In genomic region chr1:1272341-1273151, GRCh38 we compare ENCODE assay signal across 8 cellular contexts. TPM values are rescaled to one million over a fixed set of nuclear protein-coding genes. Genes with fewer than 3 reads are reported as not detected.
DNase-seq lines count a peak whose midpoint lies in the region; ATAC-seq, FAIRE-seq and TF ChIP-seq lines count a peak whose summit lies in the region.

No MANE protein-coding gene starts in this region.

- peak in 1 of 3 donors; percentile 39 for DNase-seq in CD4-positive, CD25-positive, alpha-beta regulatory T cell
- no peak for DNase-seq in activated naive CD8-positive, alpha-beta T cell treated with anti-CD3 and anti-CD28 coated beads, Interleukin-2, amount 50 U/mL, for 24 hours
- no peak for DNase-seq in HepG2 (ENCODE audit: low spot score)
- no peak for DNase-seq in type B pancreatic cell (ENCODE audit: extremely low spot score, unreplicated experiment)
- DNase-seq in hippocampal formation (lab: John Stamatoyannopoulos, UW) = no peak
- no peak for DNase-seq in AG20443 (ENCODE audit: low spot score)
- no peak for DNase-seq in D341Med (ENCODE audit: low spot score)

- peaks cover 3% of the 10 kb centered on the region for H3K36me3 ChIP-seq in CD4-positive, CD25-positive, alpha-beta regulatory T cell (ENCODE audit: control insufficient read depth, insufficient read depth, low read length)
- H3K36me3 ChIP-seq in HUES6 (ENCODE audit: control insufficient read depth, insufficient read depth, low read length) (peaks cover 26% of the 10 kb centered on the region), HepG2 (replicated peaks in 1 of 2; ENCODE audit: control insufficient read depth in 1 of 2, insufficient read depth in 2 of 2, low read length in 2 of 2) (peaks cover 5 to 16% of the 10 kb centered on the region in 2 experiments; a peak in 2 of 5 replicates)

- peak overlapping the region; percentile 63 for H3K27ac ChIP-seq in CD4-positive, CD25-positive, alpha-beta regulatory T cell (ENCODE audit: insufficient read depth, low read length, poor library complexity, severe bottlenecking)
- peak overlapping the region; percentile 57; the same call in 1 of the 2 replicates for H3K27ac ChIP-seq in HUES6 (ENCODE audit: low read depth, low read length)
- peak overlapping the region; percentile 64 for H3K27ac ChIP-seq in HepG2 (ENCODE audit: extremely low read length, insufficient read depth, low read length)

- in situ Hi-C loops in HepG2 (cut with HindIII; ENCODE audit: extremely low pct_ligation_motif_present, low pct_unique_long_range_greater_than_20kb) = no loop called here

- TF ChIP-seq EP300 in HepG2 (IDR thresholded peaks at IDR 0.05; ENCODE audit: low read depth in 2 of 2, low read length in 2 of 2) = no peak
- no peak for TF ChIP-seq EP300 in HepG2 (CRISPR knock-in tag; IDR thresholded peaks at IDR 0.05; ENCODE audit: borderline replicate concordance)

- CTCF ChIA-PET in HepG2 (lab: Yijun Ruan, JAX; ENCODE audit: low intra/inter-chr PET ratio, low total read pairs) = no interaction called here

- H3K27ac Mint-ChIP-seq in CD4-positive, CD25-positive, alpha-beta regulatory T cell = peak overlapping the region; percentile 9 to 93 (median 84)
- H3K27ac Mint-ChIP-seq in activated naive CD8-positive, alpha-beta T cell treated with anti-CD3 and anti-CD28 coated beads, Interleukin-2, amount 50 U/mL, for 24 hours = peak overlapping the region; percentile 84
- H3K27ac Mint-ChIP-seq in type B pancreatic cell = peak overlapping the region; percentile 84

- no peak for FAIRE-seq in HepG2 (lab: Jason Lieb, UNC)

- H2AFZ ChIP-seq in HepG2 (ENCODE audit: low read length) = no peak overlapping the region

- peaks cover 10% of the 10 kb centered on the region for H3K36me3 Mint-ChIP-seq in CD4-positive, CD25-positive, alpha-beta regulatory T cell
- H3K36me3 Mint-ChIP-seq in activated naive CD8-positive, alpha-beta T cell treated with anti-CD3 and anti-CD28 coated beads, Interleukin-2, amount 50 U/mL, for 24 hours (ENCODE audit: low read depth) = peaks cover 17% of the 10 kb centered on the region
- H3K36me3 Mint-ChIP-seq in type B pancreatic cell = peaks cover 5% of the 10 kb centered on the region

- peak overlapping the region; percentile 88 to 94 (median 93) for H3K4me3 Mint-ChIP-seq in CD4-positive, CD25-positive, alpha-beta regulatory T cell
- peak overlapping the region; percentile 86 for H3K4me3 Mint-ChIP-seq in activated naive CD8-positive, alpha-beta T cell treated with anti-CD3 and anti-CD28 coated beads, Interleukin-2, amount 50 U/mL, for 24 hours
- peak overlapping the region; percentile 90 for H3K4me3 Mint-ChIP-seq in type B pancreatic cell

- no peak for TF ChIP-seq RAD21 in HepG2 (CRISPR knock-in tag; IDR thresholded peaks at IDR 0.05)

- H3K9ac ChIP-seq in HUES6 (ENCODE audit: low read length) (peak overlapping the region; percentile 96), HepG2 (ENCODE audit: insufficient read depth, low read depth, low read length) (peak overlapping the region; percentile 94)

- peaks cover 21% of the 10 kb centered on the region; the same call in 1 of the 2 replicates for H4K20me1 ChIP-seq in HepG2 (ENCODE audit: insufficient read depth, low read length)

- H3K4me1 ChIP-seq in CD4-positive, CD25-positive, alpha-beta regulatory T cell (ENCODE audit: control insufficient read depth, insufficient read depth, low read length, poor library complexity, severe bottlenecking) = peaks cover 43% of the 10 kb centered on the region
- H3K4me1 ChIP-seq in HUES6 (ENCODE audit: control insufficient read depth, insufficient read depth, low read length) = peaks cover 18% of the 10 kb centered on the region
- peaks cover 46% of the 10 kb centered on the region for H3K4me1 ChIP-seq in HepG2 (ENCODE audit: insufficient read depth, low read length)

- ATAC-seq in CD4-positive, CD25-positive, alpha-beta regulatory T cell (ENCODE audit: low read depth in 2 of 2) = no peak
- no peak for ATAC-seq in activated naive CD8-positive, alpha-beta T cell treated with anti-CD3 and anti-CD28 coated beads, Interleukin-2, amount 50 U/mL, for 24 hours
- ATAC-seq in HepG2 = no peak

- BruUV-seq in HepG2 (replicated peaks; lab: Mats Ljungman, UMichigan) = TSS peak; percentile 53

- H3K4me1 Mint-ChIP-seq in CD4-positive, CD25-positive, alpha-beta regulatory T cell = peaks cover 0 to 54% (median 24%) of the 10 kb centered on the region in 4 donors
- H3K4me1 Mint-ChIP-seq in activated naive CD8-positive, alpha-beta T cell treated with anti-CD3 and anti-CD28 coated beads, Interleukin-2, amount 50 U/mL, for 24 hours = peaks cover 40% of the 10 kb centered on the region
- H3K4me1 Mint-ChIP-seq in type B pancreatic cell (ENCODE audit: unreplicated experiment) = peaks cover 26% of the 10 kb centered on the region

- WGBS in HepG2 (ENCODE audit: low lambda C conversion rate) = 14% methylated on average over 32 of the region's 37 CpGs

- TF ChIP-seq CTCF in HepG2 (CRISPR knock-in tag; IDR thresholded peaks at IDR 0.05) (no peak), type B pancreatic cell (conservative IDR thresholded peaks at IDR 0.05) (no peak)

- H3K27me3 Mint-ChIP-seq in CD4-positive, CD25-positive, alpha-beta regulatory T cell = no peaks in the 10 kb centered on the region
- H3K27me3 Mint-ChIP-seq in activated naive CD8-positive, alpha-beta T cell treated with anti-CD3 and anti-CD28 coated beads, Interleukin-2, amount 50 U/mL, for 24 hours = no peaks in the 10 kb centered on the region
- no peaks in the 10 kb centered on the region for H3K27me3 Mint-ChIP-seq in type B pancreatic cell

- H3K4me3 ChIP-seq in CD4-positive, CD25-positive, alpha-beta regulatory T cell (ENCODE audit: low read depth, low read length) = peak overlapping the region; percentile 53
- H3K4me3 ChIP-seq in HUES6 (ENCODE audit: low read depth, low read length) (peak overlapping the region; percentile 98), HepG2 (replicated peaks in 1 of 3; ENCODE audit: insufficient read depth in 1 of 3, low read depth in 2 of 3, low read length in 3 of 3) (peak overlapping the region; percentile 76 to 89 (median 82))

- no peaks in the 10 kb centered on the region for H3K27me3 ChIP-seq in CD4-positive, CD25-positive, alpha-beta regulatory T cell (ENCODE audit: control insufficient read depth, insufficient read depth, low read length)
- H3K27me3 ChIP-seq in HUES6 (ENCODE audit: control insufficient read depth, insufficient read depth, low read length) (peaks cover 7% of the 10 kb centered on the region), HepG2 (ENCODE audit: control insufficient read depth in 1 of 2, insufficient read depth in 2 of 2, low read length in 2 of 2) (no peaks in the 10 kb centered on the region; a peak in 1 of 5 replicates)

- no peak for TF ChIP-seq POLR2A in HepG2 (IDR thresholded peaks at IDR 0.05; ENCODE audit: insufficient read depth in 1 of 2, low read depth in 2 of 2, low read length in 2 of 2)

- H3K79me2 ChIP-seq in HepG2 (ENCODE audit: insufficient read depth, low read length) = peaks cover 42% of the 10 kb centered on the region

- peak overlapping the region; percentile 94 for H3K4me2 ChIP-seq in HepG2 (ENCODE audit: low read depth, low read length)

- no peaks in the 10 kb centered on the region for H3K9me3 ChIP-seq in CD4-positive, CD25-positive, alpha-beta regulatory T cell (ENCODE audit: control insufficient read depth in 2 of 2, low read length in 2 of 2)
- H3K9me3 ChIP-seq in HUES6 (ENCODE audit: control insufficient read depth, insufficient read depth, low read depth, low read length) (no peaks in the 10 kb centered on the region), HepG2 (ENCODE audit: low read length) (no peaks in the 10 kb centered on the region)

- H3K9me3 Mint-ChIP-seq in CD4-positive, CD25-positive, alpha-beta regulatory T cell = no peaks in the 10 kb centered on the region
- H3K9me3 Mint-ChIP-seq in activated naive CD8-positive, alpha-beta T cell treated with anti-CD3 and anti-CD28 coated beads, Interleukin-2, amount 50 U/mL, for 24 hours = no peaks in the 10 kb centered on the region
- no peaks in the 10 kb centered on the region for H3K9me3 Mint-ChIP-seq in type B pancreatic cell

- intact Hi-C loops in HepG2 (cut with micrococcal nuclease; ENCODE audit: unreplicated experiment) = no loop called here

- POLR2A ChIA-PET in HepG2 (lab: Yijun Ruan, JAX) = interaction anchor here (1.1 to 2.1 kb wide), 5 partner anchors 9 to 235 kb away, joined by 3 to 11 read pairs (median 5); no protein-coding TSS in a partner anchor

RNA-seq across cellular contexts. Expression of gene UBE2J2, which starts 1.1 kb away (rescaled TPM):
- total RNA-seq in CD4-positive, CD25-positive, alpha-beta regulatory T cell = 56.4 TPM
- 10 to 100 TPM; 72.9 to 97.5 (median 85.4) TPM for polyA plus RNA-seq in CD4-positive, CD25-positive, alpha-beta regulatory T cell
- total RNA-seq in HepG2 (2016; rRNA removed; fragmentation: Illumina TruSeq; extraction: Trizol) (22.1 and 29.4 TPM in 2 replicates), type B pancreatic cell (ENCODE audit: low replicate concordance) (56.5 and 73.8 TPM in 2 replicates)
- total RNA-seq in HepG2 (2016; cell fraction: cytosol; rRNA removed; fragmentation: Illumina TruSeq; extraction: Trizol; ENCODE audit: low read depth) = 19.3 and 24.9 TPM in 2 replicates
- total RNA-seq in HepG2 (2016; cell fraction: insoluble cytoplasmic fraction; rRNA removed; fragmentation: Illumina TruSeq; extraction: Trizol) = 21.8 and 31.9 TPM in 2 replicates
- total RNA-seq in HepG2 (2016; cell fraction: membrane; rRNA removed; fragmentation: Illumina TruSeq; extraction: Trizol) = 32.2 and 38.5 TPM in 2 replicates
- total RNA-seq in HepG2 (2016; cell fraction: nucleus; rRNA removed; fragmentation: Illumina TruSeq; extraction: Trizol) = 23.9 and 27.0 TPM in 2 replicates
- polyA plus RNA-seq in HepG2 (2011; rRNA removed) = 25.4 and 28.8 TPM in 2 replicates
- 25.8 and 32.1 TPM in 2 replicates for polyA plus RNA-seq in HepG2 (2011; cell fraction: cytosol; rRNA removed)
- 48.5 and 56.3 TPM in 2 replicates for polyA plus RNA-seq in HepG2 (2011; cell fraction: nucleus; rRNA removed)
- polyA plus RNA-seq in HepG2 (2012) = 31.0 and 32.3 TPM in 2 replicates
- polyA plus RNA-seq in HepG2 (2016; cell fraction: cytosol; fragmentation: Illumina TruSeq; extraction: Trizol; ENCODE audit: low read depth) = 26.4 and 36.1 TPM in 2 replicates
- polyA plus RNA-seq in HepG2 (2016; cell fraction: insoluble cytoplasmic fraction; fragmentation: Illumina TruSeq; extraction: Trizol; ENCODE audit: low read depth) = 38.0 and 48.6 TPM in 2 replicates
- 40.9 and 46.8 TPM in 2 replicates for polyA plus RNA-seq in HepG2 (2016; cell fraction: membrane; fragmentation: Illumina TruSeq; extraction: Trizol; ENCODE audit: low read depth)
- 70.6 and 77.2 TPM in 2 replicates for polyA plus RNA-seq in HepG2 (2016; cell fraction: nucleus; fragmentation: Illumina TruSeq; extraction: Trizol; ENCODE audit: insufficient read depth, low read depth)
- 19.8 and 25.0 TPM in 2 replicates for polyA minus RNA-seq in HepG2 (2011; rRNA and poly(A)+ RNA removed; ENCODE audit: low replicate concordance)
- 15.5 and 16.0 TPM in 2 replicates for polyA minus RNA-seq in HepG2 (2011; cell fraction: cytosol; rRNA and poly(A)+ RNA removed)
- 18.6 and 26.4 TPM in 2 replicates for polyA minus RNA-seq in HepG2 (2011; cell fraction: nucleus; rRNA and poly(A)+ RNA removed)

RNA-seq across cellular contexts. Expression of gene SCNN1D, which starts 7.7 kb away (rescaled TPM):
- 4.0 TPM for total RNA-seq in CD4-positive, CD25-positive, alpha-beta regulatory T cell
- not detected for polyA plus RNA-seq in CD4-positive, CD25-positive, alpha-beta regulatory T cell
- total RNA-seq in HepG2 (2016; rRNA removed; fragmentation: Illumina TruSeq; extraction: Trizol) (0.93 and 2.6 TPM in 2 replicates), type B pancreatic cell (ENCODE audit: low replicate concordance) (2.7 and 13.5 TPM in 2 replicates)
- 1.3 and 1.5 TPM in 2 replicates for total RNA-seq in HepG2 (2016; cell fraction: cytosol; rRNA removed; fragmentation: Illumina TruSeq; extraction: Trizol; ENCODE audit: low read depth)
- 0.73 and 3.1 TPM in 2 replicates for total RNA-seq in HepG2 (2016; cell fraction: insoluble cytoplasmic fraction; rRNA removed; fragmentation: Illumina TruSeq; extraction: Trizol)
- total RNA-seq in HepG2 (2016; cell fraction: membrane; rRNA removed; fragmentation: Illumina TruSeq; extraction: Trizol) = 1.5 and 1.9 TPM in 2 replicates
- total RNA-seq in HepG2 (2016; cell fraction: nucleus; rRNA removed; fragmentation: Illumina TruSeq; extraction: Trizol) = 3.1 and 3.8 TPM in 2 replicates
- 2.3 and 4.7 TPM in 2 replicates for polyA plus RNA-seq in HepG2 (2011; rRNA removed)
- 0.92 and 1.7 TPM in 2 replicates for polyA plus RNA-seq in HepG2 (2011; cell fraction: cytosol; rRNA removed)
- 68.0 and 74.7 TPM in 2 replicates for polyA plus RNA-seq in HepG2 (2011; cell fraction: nucleus; rRNA removed)
- polyA plus RNA-seq in HepG2 (2012) = 1.8 and 2.2 TPM in 2 replicates
- 1.1 and 1.2 TPM in 2 replicates for polyA plus RNA-seq in HepG2 (2016; cell fraction: cytosol; fragmentation: Illumina TruSeq; extraction: Trizol; ENCODE audit: low read depth)
- polyA plus RNA-seq in HepG2 (2016; cell fraction: insoluble cytoplasmic fraction; fragmentation: Illumina TruSeq; extraction: Trizol; ENCODE audit: low read depth) = 0.84 and 1.3 TPM in 2 replicates
- 0.98 and 1.3 TPM in 2 replicates for polyA plus RNA-seq in HepG2 (2016; cell fraction: membrane; fragmentation: Illumina TruSeq; extraction: Trizol; ENCODE audit: low read depth)
- 12.7 and 13.3 TPM in 2 replicates for polyA plus RNA-seq in HepG2 (2016; cell fraction: nucleus; fragmentation: Illumina TruSeq; extraction: Trizol; ENCODE audit: insufficient read depth, low read depth)
- polyA minus RNA-seq in HepG2 (2011; rRNA and poly(A)+ RNA removed; ENCODE audit: low replicate concordance) = 0.30 and 1.8 TPM in 2 replicates
- polyA minus RNA-seq in HepG2 (2011; cell fraction: cytosol; rRNA and poly(A)+ RNA removed) = 0.59 and 1.4 TPM in 2 replicates
- polyA minus RNA-seq in HepG2 (2011; cell fraction: nucleus; rRNA and poly(A)+ RNA removed) = 1.9 and 2.9 TPM in 2 replicates

RNA-seq across cellular contexts. Expression of gene C1QTNF12, which starts 26.0 kb away (rescaled TPM):
- total RNA-seq in CD4-positive, CD25-positive, alpha-beta regulatory T cell = 6.2 TPM
- polyA plus RNA-seq in CD4-positive, CD25-positive, alpha-beta regulatory T cell = under 1 TPM in 1 of 4 donors, not detected in 3; 0.39 TPM
- total RNA-seq in HepG2 (2016; rRNA removed; fragmentation: Illumina TruSeq; extraction: Trizol) = 0.29 and 0.64 TPM in 2 replicates
- total RNA-seq in HepG2 (2016; cell fraction: cytosol; rRNA removed; fragmentation: Illumina TruSeq; extraction: Trizol; ENCODE audit: low read depth) = 0.88 and 0.91 TPM in 2 replicates
- 1.0 TPM in 1 of 2 replicates, not detected in the other for total RNA-seq in HepG2 (2016; cell fraction: insoluble cytoplasmic fraction; rRNA removed; fragmentation: Illumina TruSeq; extraction: Trizol)
- 0.28 and 0.80 TPM in 2 replicates for total RNA-seq in HepG2 (2016; cell fraction: membrane; rRNA removed; fragmentation: Illumina TruSeq; extraction: Trizol)
- 0.87 TPM in 1 of 2 replicates, not detected in the other for total RNA-seq in HepG2 (2016; cell fraction: nucleus; rRNA removed; fragmentation: Illumina TruSeq; extraction: Trizol)
- polyA plus RNA-seq in HepG2 (2011; rRNA removed) = 0.18 and 0.29 TPM in 2 replicates
- polyA plus RNA-seq in HepG2 (2011; cell fraction: cytosol; rRNA removed) = 0.11 and 0.21 TPM in 2 replicates
- 4.1 and 5.2 TPM in 2 replicates for polyA plus RNA-seq in HepG2 (2011; cell fraction: nucleus; rRNA removed)
- 1.6 and 2.0 TPM in 2 replicates for polyA plus RNA-seq in HepG2 (2012)
- 0.28 and 0.32 TPM in 2 replicates for polyA plus RNA-seq in HepG2 (2016; cell fraction: cytosol; fragmentation: Illumina TruSeq; extraction: Trizol; ENCODE audit: low read depth)
- not detected in 2 replicates for polyA plus RNA-seq in HepG2 (2016; cell fraction: insoluble cytoplasmic fraction; fragmentation: Illumina TruSeq; extraction: Trizol; ENCODE audit: low read depth)
- polyA plus RNA-seq in HepG2 (2016; cell fraction: membrane; fragmentation: Illumina TruSeq; extraction: Trizol; ENCODE audit: low read depth) = not detected in 2 replicates
- 2.7 and 4.3 TPM in 2 replicates for polyA plus RNA-seq in HepG2 (2016; cell fraction: nucleus; fragmentation: Illumina TruSeq; extraction: Trizol; ENCODE audit: insufficient read depth, low read depth)
- 0.36 and 0.40 TPM in 2 replicates for polyA minus RNA-seq in HepG2 (2011; rRNA and poly(A)+ RNA removed; ENCODE audit: low replicate concordance)
- polyA minus RNA-seq in HepG2 (2011; cell fraction: cytosol; rRNA and poly(A)+ RNA removed) = not detected in 2 replicates
- polyA minus RNA-seq in HepG2 (2011; cell fraction: nucleus; rRNA and poly(A)+ RNA removed) = not detected in 2 replicates
- 2.5 TPM in 2 replicates for total RNA-seq in type B pancreatic cell (ENCODE audit: low replicate concordance)

RNA-seq across cellular contexts. Expression of gene ACAP3, which starts 35.2 kb away (rescaled TPM):
- 75.5 TPM for total RNA-seq in CD4-positive, CD25-positive, alpha-beta regulatory T cell
- 1 to 10 TPM; 2.7 to 9.0 (median 4.1) TPM for polyA plus RNA-seq in CD4-positive, CD25-positive, alpha-beta regulatory T cell
- total RNA-seq in HepG2 (2016; rRNA removed; fragmentation: Illumina TruSeq; extraction: Trizol) (16.4 and 29.4 TPM in 2 replicates), type B pancreatic cell (ENCODE audit: low replicate concordance) (93.9 and 103 TPM in 2 replicates)
- total RNA-seq in HepG2 (2016; cell fraction: cytosol; rRNA removed; fragmentation: Illumina TruSeq; extraction: Trizol; ENCODE audit: low read depth) = 10.4 and 10.9 TPM in 2 replicates
- 13.5 and 33.2 TPM in 2 replicates for total RNA-seq in HepG2 (2016; cell fraction: insoluble cytoplasmic fraction; rRNA removed; fragmentation: Illumina TruSeq; extraction: Trizol)
- total RNA-seq in HepG2 (2016; cell fraction: membrane; rRNA removed; fragmentation: Illumina TruSeq; extraction: Trizol) = 10.5 and 11.3 TPM in 2 replicates
- total RNA-seq in HepG2 (2016; cell fraction: nucleus; rRNA removed; fragmentation: Illumina TruSeq; extraction: Trizol) = 35.1 and 37.0 TPM in 2 replicates
- polyA plus RNA-seq in HepG2 (2011; rRNA removed) = 50.8 and 56.3 TPM in 2 replicates
- 13.0 and 18.3 TPM in 2 replicates for polyA plus RNA-seq in HepG2 (2011; cell fraction: cytosol; rRNA removed)
- polyA plus RNA-seq in HepG2 (2011; cell fraction: nucleus; rRNA removed) = 917 and 1,082 TPM in 2 replicates
- polyA plus RNA-seq in HepG2 (2012) = 32.6 and 50.5 TPM in 2 replicates
- polyA plus RNA-seq in HepG2 (2016; cell fraction: cytosol; fragmentation: Illumina TruSeq; extraction: Trizol; ENCODE audit: low read depth) = 2.3 and 2.4 TPM in 2 replicates
- 11.7 and 14.4 TPM in 2 replicates for polyA plus RNA-seq in HepG2 (2016; cell fraction: insoluble cytoplasmic fraction; fragmentation: Illumina TruSeq; extraction: Trizol; ENCODE audit: low read depth)
- polyA plus RNA-seq in HepG2 (2016; cell fraction: membrane; fragmentation: Illumina TruSeq; extraction: Trizol; ENCODE audit: low read depth) = 6.7 and 8.0 TPM in 2 replicates
- polyA plus RNA-seq in HepG2 (2016; cell fraction: nucleus; fragmentation: Illumina TruSeq; extraction: Trizol; ENCODE audit: insufficient read depth, low read depth) = 144 and 162 TPM in 2 replicates
- polyA minus RNA-seq in HepG2 (2011; rRNA and poly(A)+ RNA removed; ENCODE audit: low replicate concordance) = 19.2 and 70.6 TPM in 2 replicates
- polyA minus RNA-seq in HepG2 (2011; cell fraction: cytosol; rRNA and poly(A)+ RNA removed) = 16.2 and 18.0 TPM in 2 replicates
- 47.0 and 52.1 TPM in 2 replicates for polyA minus RNA-seq in HepG2 (2011; cell fraction: nucleus; rRNA and poly(A)+ RNA removed)

RNA-seq across cellular contexts. Expression of gene PUSL1, which starts 35.9 kb away (rescaled TPM):
- 18.3 TPM for total RNA-seq in CD4-positive, CD25-positive, alpha-beta regulatory T cell
- polyA plus RNA-seq in CD4-positive, CD25-positive, alpha-beta regulatory T cell = 10 to 100 TPM; 17.7 to 21.0 (median 19.1) TPM
- 21.7 and 22.2 TPM in 2 replicates for total RNA-seq in HepG2 (2016; rRNA removed; fragmentation: Illumina TruSeq; extraction: Trizol)
- 24.8 and 28.1 TPM in 2 replicates for total RNA-seq in HepG2 (2016; cell fraction: cytosol; rRNA removed; fragmentation: Illumina TruSeq; extraction: Trizol; ENCODE audit: low read depth)
- total RNA-seq in HepG2 (2016; cell fraction: insoluble cytoplasmic fraction; rRNA removed; fragmentation: Illumina TruSeq; extraction: Trizol) = 20.1 and 22.6 TPM in 2 replicates
- total RNA-seq in HepG2 (2016; cell fraction: membrane; rRNA removed; fragmentation: Illumina TruSeq; extraction: Trizol) = 31.7 and 36.4 TPM in 2 replicates
- 11.4 and 12.3 TPM in 2 replicates for total RNA-seq in HepG2 (2016; cell fraction: nucleus; rRNA removed; fragmentation: Illumina TruSeq; extraction: Trizol)
- polyA plus RNA-seq in HepG2 (2011; rRNA removed) = 8.3 and 9.8 TPM in 2 replicates
- 7.8 and 16.6 TPM in 2 replicates for polyA plus RNA-seq in HepG2 (2011; cell fraction: cytosol; rRNA removed)
- 25.8 and 26.1 TPM in 2 replicates for polyA plus RNA-seq in HepG2 (2011; cell fraction: nucleus; rRNA removed)
- polyA plus RNA-seq in HepG2 (2012) = 3.8 and 6.3 TPM in 2 replicates
- polyA plus RNA-seq in HepG2 (2016; cell fraction: cytosol; fragmentation: Illumina TruSeq; extraction: Trizol; ENCODE audit: low read depth) = 31.1 and 33.4 TPM in 2 replicates
- 23.1 and 24.5 TPM in 2 replicates for polyA plus RNA-seq in HepG2 (2016; cell fraction: insoluble cytoplasmic fraction; fragmentation: Illumina TruSeq; extraction: Trizol; ENCODE audit: low read depth)
- 29.1 and 32.2 TPM in 2 replicates for polyA plus RNA-seq in HepG2 (2016; cell fraction: membrane; fragmentation: Illumina TruSeq; extraction: Trizol; ENCODE audit: low read depth)
- 20.2 and 22.1 TPM in 2 replicates for polyA plus RNA-seq in HepG2 (2016; cell fraction: nucleus; fragmentation: Illumina TruSeq; extraction: Trizol; ENCODE audit: insufficient read depth, low read depth)
- 13.5 and 21.4 TPM in 2 replicates for polyA minus RNA-seq in HepG2 (2011; rRNA and poly(A)+ RNA removed; ENCODE audit: low replicate concordance)
- polyA minus RNA-seq in HepG2 (2011; cell fraction: cytosol; rRNA and poly(A)+ RNA removed) = 5.6 and 5.9 TPM in 2 replicates
- 6.5 and 9.0 TPM in 2 replicates for polyA minus RNA-seq in HepG2 (2011; cell fraction: nucleus; rRNA and poly(A)+ RNA removed)
- 20.4 and 25.5 TPM in 2 replicates for total RNA-seq in type B pancreatic cell (ENCODE audit: low replicate concordance)
